Comparison of ENCODE assay signal across 9 cellular contexts in genomic region chr12:65962921-65963883, GRCh38.
DNase-seq lines count a peak whose midpoint lies in the region; ATAC-seq, FAIRE-seq and TF ChIP-seq lines count a peak whose summit lies in the region.
"Had no signal": no experiment of that assay in that cellular context is flagged by ENCODE, and none has a peak within 500 bp of the region (broad histone marks: within the 10 kb centered on the region; RNA-seq: fewer than 3 reads in every experiment).

No MANE protein-coding gene starts in this region.

- no peaks in the 10 kb centered on the region for H4K20me1 ChIP-seq in OCI-LY7 (ENCODE audit: insufficient read depth, low read length)

- peak; percentile 21; the same call in 2 of the 3 replicates for TF ChIP-seq CTCF in A549 (IDR thresholded peaks at IDR 0.05)
- TF ChIP-seq CTCF in OCI-LY7 (conservative IDR thresholded peaks at IDR 0.05; ENCODE audit: low read length), result peak; percentile 59
- no peak for TF ChIP-seq CTCF in coronary artery (IDR thresholded peaks at IDR 0.05)

- peaks cover 11% of the 10 kb centered on the region; the same call in 2 of the 3 replicates for H3K4me1 ChIP-seq in A549
- H3K4me1 ChIP-seq in OCI-LY7 (ENCODE audit: insufficient read depth, low read length, poor library complexity, severe bottlenecking), result no peaks in the 10 kb centered on the region
- no peaks in the 10 kb centered on the region for H3K4me1 ChIP-seq in CD4-positive, alpha-beta memory T cell (ENCODE audit: insufficient read depth, low read length)
- H3K4me1 ChIP-seq: heart right ventricle had no signal

- WGBS in A549 (ENCODE audit: missing lambda C conversion rate), result 86% methylated on average over 20 of the region's 20 CpGs

- H3K4me1 Mint-ChIP-seq in CD4-positive, alpha-beta memory T cell, result no peaks in the 10 kb centered on the region

- POLR2A ChIA-PET in A549 (lab: Yijun Ruan, JAX), result no interaction called here
- POLR2A ChIA-PET in OCI-LY7 (lab: Charles Lee), result no interaction called here
- POLR2A ChIA-PET in CD4-positive, alpha-beta memory T cell (lab: Charles Lee; ENCODE audit: partially characterized antibody), result no interaction called here

- no peak overlapping the region for H3K4me3 Mint-ChIP-seq in CD4-positive, alpha-beta memory T cell

- no peak overlapping the region for H2AFZ ChIP-seq in OCI-LY7 (ENCODE audit: low read length)

- TF ChIP-seq EP300 in A549 (IDR thresholded peaks at IDR 0.05), result no peak

- CTCF ChIA-PET in A549 (lab: Yijun Ruan, JAX) (no interaction called here), OCI-LY7 (lab: Charles Lee; ENCODE audit: unreplicated experiment) (no interaction called here)
- CTCF ChIA-PET in CD4-positive, alpha-beta memory T cell (lab: Charles Lee; ENCODE audit: partially characterized antibody), result interaction anchor here (1.1 to 1.4 kb wide), 2 partner anchors 10 to 23 kb away, joined by 3 to 4 read pairs; no protein-coding TSS in a partner anchor

- H3K79me2 ChIP-seq in OCI-LY7 (ENCODE audit: insufficient read depth, low read depth, low read length), result no peaks in the 10 kb centered on the region

- ATAC-seq in A549 (peak; percentile 43 to 73; a peak in 4 of 6 replicates), HG03025 (IDR thresholded peaks at IDR 0.05; ENCODE audit: low FRiP score, unreplicated experiment) (no peak)
- ATAC-seq: heart right ventricle had no signal

- peaks cover 15 to 20% of the 10 kb centered on the region in 2 donors for H3K27me3 Mint-ChIP-seq in CD4-positive, alpha-beta memory T cell

- intact Hi-C loops in OCI-LY7 (cut with micrococcal nuclease; ENCODE audit: unreplicated experiment), result no loop called here
- intact Hi-C loops in CD4-positive, alpha-beta memory T cell (cut with micrococcal nuclease), result no loop called here

- H3K9me3 Mint-ChIP-seq in CD4-positive, alpha-beta memory T cell, result no peaks in the 10 kb centered on the region

- H3K27ac Mint-ChIP-seq in CD4-positive, alpha-beta memory T cell, result no peak overlapping the region

- H3K27ac ChIP-seq in A549, result no peak overlapping the region
- no peak overlapping the region for H3K27ac ChIP-seq in OCI-LY7 (ENCODE audit: low read depth, low read length, poor library complexity, severe bottlenecking)
- H3K27ac ChIP-seq in coronary artery, result no peak overlapping the region
- no peak overlapping the region for H3K27ac ChIP-seq in CD4-positive, alpha-beta memory T cell (ENCODE audit: low read depth, low read length)
- H3K27ac ChIP-seq: heart right ventricle had no signal

- H3K9me3 ChIP-seq in A549 (no peaks in the 10 kb centered on the region), OCI-LY7 (ENCODE audit: low read length) (no peaks in the 10 kb centered on the region)
- H3K9me3 ChIP-seq in CD4-positive, alpha-beta memory T cell (ENCODE audit: control insufficient read depth in 1 of 2, low read length in 2 of 2), result no peaks in the 10 kb centered on the region
- H3K9me3 ChIP-seq: heart right ventricle had no signal

- peak in 1 of 2 experiments; percentile 22; a peak in 1 of 5 replicates for TF ChIP-seq RAD21 in A549 (conservative IDR thresholded peaks at IDR 0.05 in 1 of 2, IDR thresholded peaks at IDR 0.05 in 1 of 2)

- in situ Hi-C loops in G401 (cut with HindIII; ENCODE audit: low sequenced_read_pairs), result no loop called here

- H3K4me2 ChIP-seq in A549 (no peak overlapping the region), OCI-LY7 (ENCODE audit: low read length) (no peak overlapping the region)

- no peaks in the 10 kb centered on the region for H3K9me2 ChIP-seq in OCI-LY7 (ENCODE audit: insufficient read depth, low read length)

- no peak for TF ChIP-seq POLR2A in A549 (IDR thresholded peaks at IDR 0.05; ENCODE audit: low read length)

- no peaks in the 10 kb centered on the region for H3K27me3 ChIP-seq in CD4-positive, alpha-beta memory T cell (ENCODE audit: insufficient read depth, low read length)

- no TSS peak for BruUV-seq in OCI-LY7 (replicated peaks; lab: Mats Ljungman, UMichigan)

- no peaks in the 10 kb centered on the region for H3K36me3 ChIP-seq in OCI-LY7 (ENCODE audit: insufficient read depth, low read length)
- no peaks in the 10 kb centered on the region for H3K36me3 ChIP-seq in CD4-positive, alpha-beta memory T cell (ENCODE audit: insufficient read depth, low read length)
- H3K36me3 ChIP-seq: heart right ventricle had no signal

- no peak for FAIRE-seq in A549 (lab: Jason Lieb, UNC)

- no peak overlapping the region for H3K4me3 ChIP-seq in A549
- H3K4me3 ChIP-seq in OCI-LY7 (ENCODE audit: low read depth, low read length, poor library complexity, severe bottlenecking), result no peak overlapping the region
- no peak overlapping the region for H3K4me3 ChIP-seq in coronary artery
- H3K4me3 ChIP-seq in CD4-positive, alpha-beta memory T cell (ENCODE audit: low read length in 2 of 2), result no peak overlapping the region
- H3K4me3 ChIP-seq: heart right ventricle had no signal

- DNase-seq in A549 (ENCODE audit: low read depth in 1 of 2, low spot score in 1 of 2), result peak in 1 of 2 experiments; percentile 47
- DNase-seq in G401 (ENCODE audit: low spot score), result peak; percentile 56
- peak; percentile 6 for DNase-seq in OCI-LY7 (ENCODE audit: low spot score)
- peak; percentile 75 for DNase-seq in glomerular endothelial cell (ENCODE audit: extremely low read depth, low read depth, low spot score)
- no peak for DNase-seq in coronary artery (ENCODE audit: low spot score)
- DNase-seq in CD4-positive, alpha-beta memory T cell, result no peak
- DNase-seq in KG1 (lab: John Stamatoyannopoulos, UW), result no peak

- H3K36me3 Mint-ChIP-seq in CD4-positive, alpha-beta memory T cell, result no peaks in the 10 kb centered on the region

TF ChIP-seq in A549, 52 proteins besides CTCF, POLR2A, EP300 and RAD21:
- TF ChIP-seq CHD4 (IDR thresholded peaks at IDR 0.05; ENCODE audit: borderline replicate concordance), result no peak

Comparison
In these comparisons a context has a peak if more than half of its experiments do, and no peak if none do; other contexts are left out.
1. DNase-seq: peak in G401 (single experiment), OCI-LY7 (single experiment) and glomerular endothelial cell (single experiment); none in coronary artery (single experiment), CD4-positive, alpha-beta memory T cell (0 of 5) and KG1 (single experiment).